8 cellular contexts compared by ENCODE assay signal in genomic region chr17:43545383-43545632, GRCh38. TPM values are rescaled to one million over a fixed set of nuclear protein-coding genes. Genes with fewer than 3 reads are reported as not detected.
DNase-seq lines count a peak whose midpoint lies in the region; ATAC-seq and TF ChIP-seq lines count a peak whose summit lies in the region.

No MANE protein-coding gene starts in this region.

- no peak for TF ChIP-seq CTCF in epithelial cell of proximal tubule (conservative IDR thresholded peaks at IDR 0.05; ENCODE audit: low read depth, low read length)

- peak; percentile 25 for DNase-seq in activated naive CD4-positive, alpha-beta T cell treated with Interleukin-2 at 50 U/mL for 16 hours
- no peak for DNase-seq in activated naive CD4-positive, alpha-beta T cell (lab: John Stamatoyannopoulos, UW)
- DNase-seq in T-helper 9 cell (peak; percentile 20), epithelial cell of proximal tubule (ENCODE audit: low read depth) (no peak)

- H2AFZ ChIP-seq in neuron (ENCODE audit: low read depth, low read length): no peak overlapping the region

- peaks cover 37% of the 10 kb centered on the region for H3K4me1 ChIP-seq in neuron (ENCODE audit: insufficient read depth, low read length)

- H3K4me3 ChIP-seq in epithelial cell of proximal tubule (ENCODE audit: low read depth, low read length): peak overlapping the region; percentile 77
- peak overlapping the region; percentile 12 for H3K4me3 ChIP-seq in neuron (ENCODE audit: low read length)

- ATAC-seq in GM19328 (IDR thresholded peaks at IDR 0.05; ENCODE audit: unreplicated experiment): no peak
- ATAC-seq in HG03025 (IDR thresholded peaks at IDR 0.05; ENCODE audit: low FRiP score, unreplicated experiment): no peak
- no peak for ATAC-seq in HG03439 (IDR thresholded peaks at IDR 0.05; ENCODE audit: unreplicated experiment)

- H3K36me3 ChIP-seq in neuron (ENCODE audit: insufficient read depth, low read length): no peaks in the 10 kb centered on the region

- H3K9me3 ChIP-seq in neuron (ENCODE audit: low read length): no peaks in the 10 kb centered on the region

- peaks cover 25% of the 10 kb centered on the region for H3K27me3 ChIP-seq in neuron (ENCODE audit: insufficient read depth, low read length)

RNA-seq across cellular contexts. Expression of gene ETV4, which starts 0.8 kb away (rescaled TPM):
- total RNA-seq in epithelial cell of proximal tubule: 48.3 and 63.9 TPM in 2 replicates

Comparison
In these comparisons a context has a peak if more than half of its experiments do, and no peak if none do; other contexts are left out.
1. DNase-seq: peak in activated naive CD4-positive, alpha-beta T cell treated with Interleukin-2 at 50 U/mL for 16 hours (single experiment) and T-helper 9 cell (single experiment); none in activated naive CD4-positive, alpha-beta T cell (0 of 4) and epithelial cell of proximal tubule (single experiment).